ENCODE assay signal across 4 cellular contexts in genomic region chr5:129174447-129174846, GRCh38.
"Had no signal": no experiment of that assay in that cellular context is flagged by ENCODE, and none has a peak within 500 bp of the region (broad histone marks: within the 10 kb centered on the region; RNA-seq: fewer than 3 reads in every experiment).

No MANE protein-coding gene starts in this region.

- DNase-seq: H9, HCEC 1CT, IMR-90 had no signal

- ATAC-seq: GM23338 had no signal

- H3K4me3 ChIP-seq: GM23338 had no signal
